ENCODE assay signal across 7 cellular contexts in genomic region chr14:103846569-103847438, GRCh38.
A peak's percentile ranks its signal among the peaks of the same experiment; 100 is the strongest.
DNase-seq lines count a peak whose midpoint lies in the region; ATAC-seq and TF ChIP-seq lines count a peak whose summit lies in the region.

No MANE protein-coding gene starts in this region.

- in situ Hi-C loops in HAP-1 (cut with MboI; ENCODE audit: low sequenced_read_pairs) = no loop called here

- H3K4me2 ChIP-seq in MM.1S (ENCODE audit: low read depth, low read length) = peak overlapping the region; percentile 48

- H3K4me3 ChIP-seq in HAP-1 = peak overlapping the region; percentile 65
- H3K4me3 ChIP-seq in MM.1S (ENCODE audit: low read length) = peak overlapping the region; percentile 59
- peak overlapping the region; percentile 64 to 67 for H3K4me3 ChIP-seq in foreskin fibroblast (ENCODE audit: low read depth in 1 of 2, low read length in 2 of 2)
- peak overlapping the region; percentile 63 for H3K4me3 ChIP-seq in neuron (ENCODE audit: low read length)

- H3K79me2 ChIP-seq in MM.1S (ENCODE audit: low read length) = no peaks in the 10 kb centered on the region

- no peaks in the 10 kb centered on the region for H4K20me1 ChIP-seq in MM.1S (ENCODE audit: insufficient read depth, low read length)

- no peak overlapping the region for H3K27ac ChIP-seq in MM.1S (ENCODE audit: low read length)

- H3K27me3 ChIP-seq in HAP-1 (ENCODE audit: low read depth) (no peaks in the 10 kb centered on the region), MM.1S (replicated peaks; ENCODE audit: insufficient read depth, low read length) (no peaks in the 10 kb centered on the region), neuron (ENCODE audit: insufficient read depth, low read length) (peaks cover 33% of the 10 kb centered on the region)

- TF ChIP-seq CTCF in MM.1S (IDR thresholded peaks at IDR 0.05; ENCODE audit: low read length) (no peak), foreskin fibroblast (IDR thresholded peaks at IDR 0.05; ENCODE audit: low read depth, low read length) (no peak)

- H3K9me2 ChIP-seq in MM.1S (replicated peaks; ENCODE audit: insufficient read depth, low read length) = no peaks in the 10 kb centered on the region

- peak; percentile 39 for ATAC-seq in GM18502 (IDR thresholded peaks at IDR 0.05; ENCODE audit: poor library complexity, unreplicated experiment)

- H3K36me3 ChIP-seq in HAP-1 (replicated peaks) (peaks cover 2% of the 10 kb centered on the region; the same call in 1 of the 2 replicates), MM.1S (replicated peaks; ENCODE audit: insufficient read depth, low read length) (no peaks in the 10 kb centered on the region), neuron (ENCODE audit: insufficient read depth, low read length) (no peaks in the 10 kb centered on the region)

- no peaks in the 10 kb centered on the region for H3F3A ChIP-seq in MM.1S (ENCODE audit: insufficient read depth, low read length)

- H2AFZ ChIP-seq in MM.1S (ENCODE audit: low read length) = 0 out of 2 replicates have a peak overlapping the region, but pooled peaks have one; percentile 39
- peak overlapping the region; percentile 64 for H2AFZ ChIP-seq in neuron (ENCODE audit: low read depth, low read length)

- no peak overlapping the region for H3K9ac ChIP-seq in MM.1S (ENCODE audit: low read length)

- no peaks in the 10 kb centered on the region for H3K9me3 ChIP-seq in HAP-1
- H3K9me3 ChIP-seq in MM.1S (replicated peaks; ENCODE audit: insufficient read depth, low read length) = no peaks in the 10 kb centered on the region
- no peaks in the 10 kb centered on the region for H3K9me3 ChIP-seq in neuron (ENCODE audit: low read length)

- peak in 1 of 2 experiments; percentile 45 for DNase-seq in HAP-1 (ENCODE audit: low spot score in 2 of 2)
- peak; percentile 35 for DNase-seq in MM.1S
- peak; percentile 25 for DNase-seq in activated T-helper 1 cell treated with Interleukin-2 at 50 U/mL for 16 hours (ENCODE audit: low read depth)
- DNase-seq in foreskin fibroblast = peak; percentile 11 to 36
- no peak for DNase-seq in NCI-H128 (lab: John Stamatoyannopoulos, UW; ENCODE audit: unreplicated experiment)

- H3K4me1 ChIP-seq in HAP-1 (peaks cover 11% of the 10 kb centered on the region), MM.1S (ENCODE audit: low read length) (no peaks in the 10 kb centered on the region), neuron (ENCODE audit: insufficient read depth, low read length) (peaks cover 16% of the 10 kb centered on the region)
